ENCODE assay signal across 20 cellular contexts in the genomic region with DNA sequence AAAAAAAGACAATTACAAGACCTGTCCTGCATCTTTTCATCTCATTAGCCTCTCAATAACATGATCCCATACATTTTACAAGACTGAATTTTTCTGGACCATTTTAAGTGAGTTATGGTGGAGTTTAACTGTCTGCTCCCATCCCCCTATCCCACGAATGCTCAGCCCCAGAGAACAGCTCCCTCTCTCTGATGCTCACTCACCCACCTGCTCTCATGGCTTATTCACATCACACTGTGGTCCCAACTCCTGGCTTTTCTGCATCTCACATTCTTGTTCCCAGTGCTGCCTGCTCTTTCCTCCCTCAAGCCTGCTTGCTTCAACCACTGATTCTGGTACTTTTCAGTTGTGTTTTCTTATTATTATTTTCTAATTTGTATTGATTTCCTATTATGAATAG. TPM values are rescaled to one million over a fixed set of nuclear protein-coding genes. Genes with fewer than 3 reads are reported as not detected.
A peak's percentile ranks its signal among the peaks of the same experiment; 100 is the strongest.
DNase-seq lines count a peak whose midpoint lies in the region; ATAC-seq and TF ChIP-seq lines count a peak whose summit lies in the region.
"Had no signal": no experiment of that assay in that cellular context is flagged by ENCODE, and none has a peak within 500 bp of the region (broad histone marks: within the 10 kb centered on the region; RNA-seq: fewer than 3 reads in every experiment).

No MANE protein-coding gene starts in this region.

- H3K36me3 Mint-ChIP-seq in activated naive CD8-positive, alpha-beta T cell treated with anti-CD3 and anti-CD28 coated beads, Interleukin-2, amount 10 ng/mL, durations not matched to agents 7 days and 5 days: peaks cover 12% of the 10 kb centered on the region
- H3K36me3 Mint-ChIP-seq in activated naive CD8-positive, alpha-beta T cell treated with anti-CD3 and anti-CD28 coated beads for 36 hours: no peaks in the 10 kb centered on the region
- no peaks in the 10 kb centered on the region for H3K36me3 Mint-ChIP-seq in activated T-helper 17 cell treated with anti-CD3 and anti-CD28 coated beads, Interleukin-2, amount 50 U/mL, for 72 hours (ENCODE audit: low read depth)
- peaks cover 5% of the 10 kb centered on the region for H3K36me3 Mint-ChIP-seq in stimulated activated effector memory CD8-positive, alpha-beta T cell treated with anti-CD3 and anti-CD28 coated beads, Interleukin-12 subunit alpha, Interleukin-12 subunit beta, amount 100 ng/mL, for 72 hours
- H3K36me3 Mint-ChIP-seq: immature natural killer cell had no signal

- no peak overlapping the region for H4K91ac ChIP-seq in trophoblast cell (ENCODE audit: low read depth, low read length)

- no peak overlapping the region for H3K9ac ChIP-seq in trophoblast cell (ENCODE audit: low read length)

- no peak overlapping the region for H3K27ac ChIP-seq in trophoblast cell (ENCODE audit: low read depth, low read length)
- no peak overlapping the region for H3K27ac ChIP-seq in Peyer's patch
- H3K27ac ChIP-seq: RWPE1 had no signal

- peaks cover 10% of the 10 kb centered on the region for H3K9me3 Mint-ChIP-seq in activated naive CD8-positive, alpha-beta T cell treated with anti-CD3 and anti-CD28 coated beads, Interleukin-2, amount 10 ng/mL, durations not matched to agents 7 days and 5 days
- no peaks in the 10 kb centered on the region for H3K9me3 Mint-ChIP-seq in activated naive CD8-positive, alpha-beta T cell treated with anti-CD3 and anti-CD28 coated beads for 36 hours
- H3K9me3 Mint-ChIP-seq in activated T-helper 17 cell treated with anti-CD3 and anti-CD28 coated beads, Interleukin-2, amount 50 U/mL, for 72 hours: no peaks in the 10 kb centered on the region
- H3K9me3 Mint-ChIP-seq in stimulated activated effector memory CD8-positive, alpha-beta T cell treated with anti-CD3 and anti-CD28 coated beads, Interleukin-12 subunit alpha, Interleukin-12 subunit beta, amount 100 ng/mL, for 72 hours: peaks cover 2% of the 10 kb centered on the region

- H3K4me1 ChIP-seq in trophoblast cell (ENCODE audit: control insufficient read depth in 1 of 2, insufficient read depth in 2 of 2, low read length in 2 of 2) (no peaks in the 10 kb centered on the region), Peyer's patch (peaks cover 0 to 12% (median 0%) of the 10 kb centered on the region in 4 donors)

- no peaks in the 10 kb centered on the region for H3K79me2 ChIP-seq in trophoblast cell (ENCODE audit: control insufficient read depth, insufficient read depth, low read length, poor library complexity)

- peaks cover 13% of the 10 kb centered on the region for H3K27me3 Mint-ChIP-seq in activated naive CD8-positive, alpha-beta T cell treated with anti-CD3 and anti-CD28 coated beads, Interleukin-2, amount 10 ng/mL, durations not matched to agents 7 days and 5 days
- peaks cover 3% of the 10 kb centered on the region for H3K27me3 Mint-ChIP-seq in activated naive CD8-positive, alpha-beta T cell treated with anti-CD3 and anti-CD28 coated beads for 36 hours
- H3K27me3 Mint-ChIP-seq in activated T-helper 17 cell treated with anti-CD3 and anti-CD28 coated beads, Interleukin-2, amount 50 U/mL, for 72 hours: no peaks in the 10 kb centered on the region

- no peak overlapping the region for H3K14ac ChIP-seq in trophoblast cell (ENCODE audit: low read length)

- H3K27me3 ChIP-seq in trophoblast cell (ENCODE audit: insufficient read depth, low read length) (no peaks in the 10 kb centered on the region), Peyer's patch (no peaks in the 10 kb centered on the region)
- H3K27me3 ChIP-seq: BE2C, thyroid gland had no signal

- no CpG with 5 or more reads among the region's 1 CpG for WGBS in trophoblast cell (ENCODE audit: extremely low coverage, insufficient coverage, insufficient read length)

- no peak overlapping the region for H2BK12ac ChIP-seq in trophoblast cell (ENCODE audit: low read length)

- H3K79me1 ChIP-seq in trophoblast cell (ENCODE audit: low read length): no peaks in the 10 kb centered on the region

- no peak overlapping the region for H3K4ac ChIP-seq in trophoblast cell (ENCODE audit: low read depth, low read length)

- no peak overlapping the region for H3K4me2 ChIP-seq in trophoblast cell (ENCODE audit: low read length)

- no peak overlapping the region for H4K12ac ChIP-seq in trophoblast cell (ENCODE audit: low read depth, low read length)

- peak overlapping the region; percentile 31 for H3K27ac Mint-ChIP-seq in activated naive CD8-positive, alpha-beta T cell treated with anti-CD3 and anti-CD28 coated beads, Interleukin-2, amount 10 ng/mL, durations not matched to agents 7 days and 5 days
- no peak overlapping the region for H3K27ac Mint-ChIP-seq in activated naive CD8-positive, alpha-beta T cell treated with anti-CD3 and anti-CD28 coated beads for 36 hours
- peak overlapping the region; percentile 49 for H3K27ac Mint-ChIP-seq in activated T-helper 17 cell treated with anti-CD3 and anti-CD28 coated beads, Interleukin-2, amount 50 U/mL, for 72 hours
- no peak overlapping the region for H3K27ac Mint-ChIP-seq in stimulated activated effector memory CD8-positive, alpha-beta T cell treated with anti-CD3 and anti-CD28 coated beads, Interleukin-12 subunit alpha, Interleukin-12 subunit beta, amount 100 ng/mL, for 72 hours

- H4K8ac ChIP-seq in trophoblast cell (ENCODE audit: low read depth, low read length): no peak overlapping the region

- H3K4me3 ChIP-seq in trophoblast cell (ENCODE audit: low read depth, low read length) (no peak overlapping the region), Peyer's patch (no peak overlapping the region)
- H3K4me3 ChIP-seq: thyroid gland had no signal

- no peak for TF ChIP-seq POLR2A in Peyer's patch (IDR thresholded peaks at IDR 0.05)

- H2BK120ac ChIP-seq in trophoblast cell (ENCODE audit: insufficient read depth, low read length, poor library complexity): no peak overlapping the region

- H3K4me3 Mint-ChIP-seq in activated naive CD8-positive, alpha-beta T cell treated with anti-CD3 and anti-CD28 coated beads, Interleukin-2, amount 10 ng/mL, durations not matched to agents 7 days and 5 days: no peak overlapping the region
- no peak overlapping the region for H3K4me3 Mint-ChIP-seq in activated naive CD8-positive, alpha-beta T cell treated with anti-CD3 and anti-CD28 coated beads for 36 hours
- H3K4me3 Mint-ChIP-seq in activated T-helper 17 cell treated with anti-CD3 and anti-CD28 coated beads, Interleukin-2, amount 50 U/mL, for 72 hours: peak overlapping the region; percentile 58
- H3K4me3 Mint-ChIP-seq in stimulated activated effector memory CD8-positive, alpha-beta T cell treated with anti-CD3 and anti-CD28 coated beads, Interleukin-12 subunit alpha, Interleukin-12 subunit beta, amount 100 ng/mL, for 72 hours: peak overlapping the region; percentile 37
- H3K4me3 Mint-ChIP-seq: immature natural killer cell had no signal

- H3K9me3 ChIP-seq in trophoblast cell (ENCODE audit: insufficient read depth, low read depth, low read length): peaks cover 2% of the 10 kb centered on the region
- H3K9me3 ChIP-seq in Peyer's patch: no peaks in the 10 kb centered on the region
- H3K9me3 ChIP-seq: BE2C, thyroid gland had no signal

- H3K4me1 Mint-ChIP-seq in activated naive CD8-positive, alpha-beta T cell treated with anti-CD3 and anti-CD28 coated beads, Interleukin-2, amount 10 ng/mL, durations not matched to agents 7 days and 5 days: peaks cover 40% of the 10 kb centered on the region
- peaks cover 31% of the 10 kb centered on the region for H3K4me1 Mint-ChIP-seq in activated naive CD8-positive, alpha-beta T cell treated with anti-CD3 and anti-CD28 coated beads for 36 hours
- H3K4me1 Mint-ChIP-seq in activated T-helper 17 cell treated with anti-CD3 and anti-CD28 coated beads, Interleukin-2, amount 50 U/mL, for 72 hours: peaks cover 21% of the 10 kb centered on the region
- peaks cover 38% of the 10 kb centered on the region for H3K4me1 Mint-ChIP-seq in stimulated activated effector memory CD8-positive, alpha-beta T cell treated with anti-CD3 and anti-CD28 coated beads, Interleukin-12 subunit alpha, Interleukin-12 subunit beta, amount 100 ng/mL, for 72 hours

- no peak overlapping the region for H2BK5ac ChIP-seq in trophoblast cell (ENCODE audit: low read depth, low read length, poor library complexity)

- no peak for TF ChIP-seq CTCF in Peyer's patch (IDR thresholded peaks at IDR 0.05)

- no peak overlapping the region for H3K23ac ChIP-seq in trophoblast cell (ENCODE audit: low read length)

- H3K18ac ChIP-seq in trophoblast cell (ENCODE audit: low read length): no peak overlapping the region

- DNase-seq in activated naive CD8-positive, alpha-beta T cell treated with anti-CD3 and anti-CD28 coated beads, Interleukin-2, amount 10 ng/mL, durations not matched to agents 7 days and 5 days: no peak
- DNase-seq in activated naive CD8-positive, alpha-beta T cell treated with anti-CD3 and anti-CD28 coated beads for 36 hours: no peak
- peak in 1 of 2 donors; percentile 45 for DNase-seq in stimulated activated effector memory CD8-positive, alpha-beta T cell treated with anti-CD3 and anti-CD28 coated beads, Interleukin-12 subunit alpha, Interleukin-12 subunit beta, amount 100 ng/mL, for 72 hours (ENCODE audit: low spot score in 2 of 2)
- DNase-seq in trophoblast cell: no peak
- no peak for DNase-seq in Peyer's patch
- DNase-seq: activated CD8-positive, alpha-beta memory T cell treated with anti-CD3 and anti-CD28 coated beads for 24 hours; activated effector memory CD4-positive, alpha-beta T cell treated with anti-CD3 and anti-CD28 coated beads, Interleukin-2, amount 50 U/mL, for 16 hours; aorta; BE2C; Calu3; immature natural killer cell; Karpas-422; mammary epithelial cell; NCI-H1048; NCI-H2081 treated with DMSO at 0.1 percent for 48 hours; NCI-H446 treated with DMSO at 0.1 percent for 48 hours; thyroid gland had no signal

- ATAC-seq in activated naive CD8-positive, alpha-beta T cell treated with anti-CD3 and anti-CD28 coated beads, Interleukin-2, amount 10 ng/mL, durations not matched to agents 7 days and 5 days (ENCODE audit: low read depth): no peak
- peak; percentile 15 for ATAC-seq in HG02610 (IDR thresholded peaks at IDR 0.05; ENCODE audit: unreplicated experiment)
- no peak for ATAC-seq in activated T-helper 17 cell treated with anti-CD3 and anti-CD28 coated beads, Interleukin-2, amount 50 U/mL, for 72 hours (replicated peaks)
- no peak for ATAC-seq in stimulated activated effector memory CD8-positive, alpha-beta T cell treated with anti-CD3 and anti-CD28 coated beads, Interleukin-12 subunit alpha, Interleukin-12 subunit beta, amount 100 ng/mL, for 72 hours

- H2AFZ ChIP-seq in trophoblast cell (ENCODE audit: insufficient read depth, low read length, poor library complexity): no peak overlapping the region

- H2AK5ac ChIP-seq in trophoblast cell (ENCODE audit: low read length): no peak overlapping the region

- POLR2A ChIA-PET in activated naive CD8-positive, alpha-beta T cell treated with anti-CD3 and anti-CD28 coated beads, Interleukin-2, amount 10 ng/mL, durations not matched to agents 7 days and 5 days (lab: Charles Lee): no interaction called here

- H3K36me3 ChIP-seq in trophoblast cell (ENCODE audit: control insufficient read depth in 1 of 2, insufficient read depth in 2 of 2, low read length in 2 of 2) (no peaks in the 10 kb centered on the region), Peyer's patch (no peaks in the 10 kb centered on the region)
- H3K36me3 ChIP-seq: BE2C, thyroid gland had no signal

RNA-seq across cellular contexts. Expression of gene CCSER2, which starts 20.4 kb away (rescaled TPM):
- total RNA-seq in activated naive CD8-positive, alpha-beta T cell treated with anti-CD3 and anti-CD28 coated beads, Interleukin-2, amount 10 ng/mL, durations not matched to agents 7 days and 5 days: 10 to 100 TPM; 92.7 to 98.0 TPM
- total RNA-seq in activated naive CD8-positive, alpha-beta T cell treated with anti-CD3 and anti-CD28 coated beads for 36 hours: 10 to 100 TPM; 42.4 to 43.8 TPM
- total RNA-seq in activated T-helper 17 cell treated with anti-CD3 and anti-CD28 coated beads, Interleukin-2, amount 50 U/mL, for 72 hours: 100 to 1,000 TPM in 1 of 2 donors, 10 to 100 TPM in 1; 47.5 to 107 TPM
- polyA plus RNA-seq in trophoblast cell (2013): 148 and 154 TPM in 2 replicates
- 10 to 100 TPM; 33.7 to 63.9 (median 47.5) TPM for total RNA-seq in Peyer's patch

Comparison
In these comparisons a context has a peak if more than half of its experiments do, and no peak if none do; other contexts are left out.
1. H3K27ac Mint-ChIP-seq: peak in activated naive CD8-positive, alpha-beta T cell treated with anti-CD3 and anti-CD28 coated beads, Interleukin-2, amount 10 ng/mL, durations not matched to agents 7 days and 5 days (single experiment) and activated T-helper 17 cell treated with anti-CD3 and anti-CD28 coated beads, Interleukin-2, amount 50 U/mL, for 72 hours (single experiment); none in activated naive CD8-positive, alpha-beta T cell treated with anti-CD3 and anti-CD28 coated beads for 36 hours (single experiment) and stimulated activated effector memory CD8-positive, alpha-beta T cell treated with anti-CD3 and anti-CD28 coated beads, Interleukin-12 subunit alpha, Interleukin-12 subunit beta, amount 100 ng/mL, for 72 hours (single experiment).
2. H3K4me3 Mint-ChIP-seq: peak in activated T-helper 17 cell treated with anti-CD3 and anti-CD28 coated beads, Interleukin-2, amount 50 U/mL, for 72 hours (single experiment) and stimulated activated effector memory CD8-positive, alpha-beta T cell treated with anti-CD3 and anti-CD28 coated beads, Interleukin-12 subunit alpha, Interleukin-12 subunit beta, amount 100 ng/mL, for 72 hours (single experiment); none in activated naive CD8-positive, alpha-beta T cell treated with anti-CD3 and anti-CD28 coated beads, Interleukin-2, amount 10 ng/mL, durations not matched to agents 7 days and 5 days (single experiment) and activated naive CD8-positive, alpha-beta T cell treated with anti-CD3 and anti-CD28 coated beads for 36 hours (single experiment).